In genomic region chr15:64905119-64905831, GRCh38 we compare ENCODE assay signal across 8 cellular contexts. TPM values are rescaled to one million over a fixed set of nuclear protein-coding genes. Genes with fewer than 3 reads are reported as not detected.
DNase-seq lines count a peak whose midpoint lies in the region; ATAC-seq, FAIRE-seq and TF ChIP-seq lines count a peak whose summit lies in the region.

No MANE protein-coding gene starts in this region.

- peak; percentile 99 for ATAC-seq in WTC11
- ATAC-seq in GM21390 (IDR thresholded peaks at IDR 0.05; ENCODE audit: unreplicated experiment) = no peak
- no peak for ATAC-seq in HG02840 (IDR thresholded peaks at IDR 0.05; ENCODE audit: low FRiP score, unreplicated experiment)

- H3K27me3 Mint-ChIP-seq in WTC11 (ENCODE audit: low read depth) = peaks cover 21% of the 10 kb centered on the region

- peak; percentile 64 for TF ChIP-seq CTCF in WTC11 (IDR thresholded peaks at IDR 0.05)
- peak; percentile 81 for TF ChIP-seq CTCF in bronchial epithelial cell (IDR thresholded peaks at IDR 0.05; ENCODE audit: insufficient read depth, low read length, severe bottlenecking)

- H3K4me3 Mint-ChIP-seq in WTC11 = peak overlapping the region; percentile 71

- DNase-seq in GM04503 (ENCODE audit: low read depth) = peak; percentile 22
- peak; percentile 97 for DNase-seq in HuH-7 (ENCODE audit: low spot score)
- peak; percentile 95 for DNase-seq in WTC11 (ENCODE audit: low spot score)
- DNase-seq in bronchial epithelial cell (ENCODE audit: low read depth) = peak; percentile 34
- DNase-seq in iPS-NIHi7 (ENCODE audit: extremely low spot score) = peak; percentile 96
- DNase-seq in small intestine = peak; percentile 55

- no peaks in the 10 kb centered on the region for H3K36me3 ChIP-seq in bronchial epithelial cell (ENCODE audit: control insufficient read depth, insufficient read depth, low read length)
- no peaks in the 10 kb centered on the region for H3K36me3 ChIP-seq in small intestine (ENCODE audit: control insufficient read depth in 2 of 2, insufficient read depth in 2 of 2, low read length in 2 of 2)

- POLR2A ChIA-PET in WTC11 (lab: Charles Lee) = interaction anchor here (0.5 to 1.5 kb wide), 12 partner anchors 9 to 1068 kb away, joined by 3 to 8 read pairs (median 4); no protein-coding TSS in a partner anchor

- H3K9me3 Mint-ChIP-seq in WTC11 = peaks cover 32% of the 10 kb centered on the region

- FAIRE-seq in bronchial epithelial cell (lab: Jason Lieb, UNC) (no peak), small intestine (lab: Jason Lieb, UNC) (no peak)

- H3K27ac Mint-ChIP-seq in WTC11 = peak overlapping the region; percentile 99

- H3K4me3 ChIP-seq in bronchial epithelial cell (ENCODE audit: low read depth, low read length) = no peak overlapping the region
- no peak overlapping the region for H3K4me3 ChIP-seq in small intestine (ENCODE audit: low read depth in 1 of 2, low read length in 2 of 2)

- peaks cover 0 to 2% of the 10 kb centered on the region in 2 donors for H3K4me1 ChIP-seq in small intestine (ENCODE audit: control insufficient read depth in 2 of 2, insufficient read depth in 1 of 2, low read depth in 1 of 2, low read length in 1 of 2)

- peaks cover 16% of the 10 kb centered on the region for H3K4me1 Mint-ChIP-seq in WTC11

- H3K27me3 ChIP-seq in bronchial epithelial cell (ENCODE audit: control insufficient read depth, insufficient read depth, low read length) (no peaks in the 10 kb centered on the region), small intestine (ENCODE audit: control insufficient read depth in 2 of 2, insufficient read depth in 2 of 2, low read length in 2 of 2) (no peaks in the 10 kb centered on the region)

- no peaks in the 10 kb centered on the region for H3K9me3 ChIP-seq in small intestine (ENCODE audit: control insufficient read depth, low read depth)

- H3K27ac ChIP-seq in small intestine (ENCODE audit: low read depth in 1 of 2, low read length in 1 of 2) = peak overlapping the region in 1 of 2 donors; percentile 6

- H3K36me3 Mint-ChIP-seq in WTC11 = peaks cover 29% of the 10 kb centered on the region

- CTCF ChIA-PET in WTC11 (lab: Charles Lee) = interaction anchor here (0.6 to 2.4 kb wide), 33 partner anchors 11 to 1237 kb away, joined by 3 to 12 read pairs (median 5); partner anchors contain the start of gene PLEKHO2

- 17 to 27% (median 23%) methylated on average over 29 to 30 of the region's 30 CpGs for WGBS in small intestine, 3 donors

TF ChIP-seq in WTC11, 78 proteins besides CTCF, POLR2A, EP300 and RAD21 (continues in another document):
- TF ChIP-seq FOXP1 (CRISPR knock-in tag; IDR thresholded peaks at IDR 0.05; ENCODE audit: borderline replicate concordance) = peak; percentile 61; the same call in 1 of the 2 replicates
- peak; percentile 78; the same call in 1 of the 2 replicates for TF ChIP-seq ZNF138 (CRISPR knock-in tag; conservative IDR thresholded peaks at IDR 0.05)
- no peak; the same call in 1 of the 2 replicates for TF ChIP-seq ZNF232 (CRISPR knock-in tag; IDR thresholded peaks at IDR 0.05)
- TF ChIP-seq ZNF317 (CRISPR knock-in tag; IDR thresholded peaks at IDR 0.05; ENCODE audit: borderline replicate concordance, low read depth) = no peak
- 0 out of 2 replicates have a peak, but pooled peaks have one; percentile 51 for TF ChIP-seq NFE2L1 (CRISPR knock-in tag; IDR thresholded peaks at IDR 0.05)
- no peak for TF ChIP-seq CDX4 (CRISPR knock-in tag; IDR thresholded peaks at IDR 0.05; ENCODE audit: borderline replicate concordance)
- no peak for TF ChIP-seq IRF2 (CRISPR knock-in tag; IDR thresholded peaks at IDR 0.05; ENCODE audit: borderline replicate concordance, low read depth)
- no peak for TF ChIP-seq ZSCAN18 (CRISPR knock-in tag; IDR thresholded peaks at IDR 0.05)
- no peak for TF ChIP-seq ATF1 (CRISPR knock-in tag; IDR thresholded peaks at IDR 0.05)
- TF ChIP-seq TP53 (CRISPR knock-in tag; IDR thresholded peaks at IDR 0.05) = 0 out of 2 replicates have a peak, but pooled peaks have one; percentile 67
- no peak for TF ChIP-seq E2F1 (CRISPR knock-in tag; IDR thresholded peaks at IDR 0.05)
- TF ChIP-seq E2F5 (CRISPR knock-in tag; IDR thresholded peaks at IDR 0.05) = no peak
- TF ChIP-seq ZNF423 (CRISPR knock-in tag; IDR thresholded peaks at IDR 0.05) = no peak
- no peak for TF ChIP-seq ZBTB43 (CRISPR knock-in tag; IDR thresholded peaks at IDR 0.05)
- TF ChIP-seq ZNF396 (CRISPR knock-in tag; IDR thresholded peaks at IDR 0.05; ENCODE audit: borderline replicate concordance) = no peak
- TF ChIP-seq HMGXB4 (CRISPR knock-in tag; IDR thresholded peaks at IDR 0.05) = no peak

RNA-seq across cellular contexts. Expression of gene ANKDD1A, which starts 6.4 kb away (rescaled TPM):
- total RNA-seq in WTC11 (2021) (6.1 to 7.9 TPM (median 7.4 TPM) in 3 replicates), bronchial epithelial cell (3.2 and 4.0 TPM in 2 replicates)
- 1 to 10 TPM in 1 of 3 donors, under 1 TPM in 1, not detected in 1; 0.81 to 1.7 TPM for polyA plus RNA-seq in small intestine

Comparison
In these comparisons a context has a peak if more than half of its experiments do, and no peak if none do; other contexts are left out.
1. DNase-seq: peak in every context shown above with its lines; median percentile 97 in HuH-7; 96 in iPS-NIHi7; 95 in WTC11; 55 in small intestine; 34 in bronchial epithelial cell; 22 in GM04503.